9 cellular contexts compared by ENCODE assay signal in genomic region chr1:244049969-244050834, GRCh38. TPM values are rescaled to one million over a fixed set of nuclear protein-coding genes. Genes with fewer than 3 reads are reported as not detected.
DNase-seq lines count a peak whose midpoint lies in the region; ATAC-seq and TF ChIP-seq lines count a peak whose summit lies in the region.
"Had no signal": no experiment of that assay in that cellular context is flagged by ENCODE, and none has a peak within 500 bp of the region (broad histone marks: within the 10 kb centered on the region; RNA-seq: fewer than 3 reads in every experiment).

No MANE protein-coding gene starts in this region.

- H3K9me3 ChIP-seq in breast epithelium (no peaks in the 10 kb centered on the region), lung (ENCODE audit: control insufficient read depth in 2 of 2, insufficient read depth in 1 of 2, low read length in 1 of 2) (no peaks in the 10 kb centered on the region)

- no peak overlapping the region for H3K4me3 Mint-ChIP-seq in type B pancreatic cell

- H3K4me1 Mint-ChIP-seq in type B pancreatic cell (ENCODE audit: unreplicated experiment) = peaks cover 12% of the 10 kb centered on the region

- H3K27me3 ChIP-seq in breast epithelium = no peaks in the 10 kb centered on the region
- H3K27me3 ChIP-seq in lung (ENCODE audit: control insufficient read depth, insufficient read depth) = no peaks in the 10 kb centered on the region

- H3K4me1 ChIP-seq in breast epithelium = no peaks in the 10 kb centered on the region
- peaks cover 0 to 3% of the 10 kb centered on the region in 2 donors for H3K4me1 ChIP-seq in lung (ENCODE audit: control insufficient read depth in 2 of 2, insufficient read depth in 2 of 2, low read length in 2 of 2)

- H3K36me3 Mint-ChIP-seq in type B pancreatic cell = no peaks in the 10 kb centered on the region

- TF ChIP-seq CTCF in breast epithelium (IDR thresholded peaks at IDR 0.05) = no peak
- no peak for TF ChIP-seq CTCF in lung (IDR thresholded peaks at IDR 0.05; ENCODE audit: control extremely low read depth, extremely low read depth)
- TF ChIP-seq CTCF in type B pancreatic cell (conservative IDR thresholded peaks at IDR 0.05) = no peak

- H3K27ac Mint-ChIP-seq in type B pancreatic cell = peak overlapping the region; percentile 91
- H3K27ac Mint-ChIP-seq: T-cell had no signal

- 7 to 8% methylated on average over 22 of the region's 22 CpGs for WGBS in lung, 2 donors

- DNase-seq in NAMALWA (ENCODE audit: low spot score) (peak; percentile 81), breast epithelium (ENCODE audit: low spot score in 2 of 2) (no peak), lung (ENCODE audit: low spot score) (no peak), type B pancreatic cell (ENCODE audit: extremely low spot score, unreplicated experiment) (no peak), occipital lobe (lab: John Stamatoyannopoulos, UW) (no peak)

- H3K4me3 ChIP-seq in GM08714 (ENCODE audit: low read length) (peak overlapping the region; percentile 78), breast epithelium (peak overlapping the region; percentile 81 to 95 (median 93)), lung (peak overlapping the region; percentile 72)

- ATAC-seq in lung (ENCODE audit: insufficient read depth, low FRiP score) (no peak), GM21529 (IDR thresholded peaks at IDR 0.05; ENCODE audit: unreplicated experiment) (no peak), HG03457 (IDR thresholded peaks at IDR 0.05; ENCODE audit: unreplicated experiment) (no peak)

- H3K9me3 Mint-ChIP-seq in type B pancreatic cell = no peaks in the 10 kb centered on the region
- H3K9me3 Mint-ChIP-seq: T-cell had no signal

- H3K27me3 Mint-ChIP-seq in type B pancreatic cell = peaks cover 3% of the 10 kb centered on the region
- H3K27me3 Mint-ChIP-seq: T-cell had no signal

- H3K27ac ChIP-seq in breast epithelium (peak overlapping the region; percentile 74 to 99), lung (ENCODE audit: low read depth in 1 of 2, low read length in 1 of 2) (peak overlapping the region; percentile 70 to 78)

- TF ChIP-seq POLR2A in breast epithelium (IDR thresholded peaks at IDR 0.05) = no peak

- H3K36me3 ChIP-seq in breast epithelium (peaks cover 9% of the 10 kb centered on the region), lung (ENCODE audit: control insufficient read depth in 2 of 2, insufficient read depth in 2 of 2, low read length in 2 of 2) (peaks cover 8 to 16% of the 10 kb centered on the region in 2 donors)

- intact Hi-C loops in breast epithelium (cut with DNase I; ENCODE audit: low total_unique reads) = no loop called here

RNA-seq across cellular contexts. Expression of gene ZBTB18, which starts 0.9 kb away (rescaled TPM):
- total RNA-seq in breast epithelium (10 to 100 TPM; 10.1 to 19.7 (median 16.7) TPM), lung (10 to 100 TPM; 21.0 to 21.3 TPM), type B pancreatic cell (ENCODE audit: low replicate concordance) (11.9 and 16.7 TPM in 2 replicates), occipital lobe (1,084 TPM)
- 10 to 100 TPM in 1 of 2 donors, 1 to 10 TPM in 1; 8.9 to 15.8 TPM for polyA plus RNA-seq in lung

Comparison
In these comparisons a context has a peak if more than half of its experiments do, and no peak if none do; other contexts are left out.
1. RNA of gene ZBTB18, which starts 0.9 kb away (total RNA-seq): 1,084 TPM in occipital lobe (single experiment); 21.0 to 21.3 TPM in lung, 11.9 to 16.7 TPM in type B pancreatic cell and 10.1 to 19.7 TPM in breast epithelium; every median in the first group is over 10 times any median in the second.
2. Peak in every context shown above with its lines, with median percentiles within 50 percentile points of each other: H3K4me3 ChIP-seq.